18 cellular contexts compared by ENCODE assay signal in genomic region chr13:112880221-112880641, GRCh38.
"Had no signal": no experiment of that assay in that cellular context is flagged by ENCODE, and none has a peak within 500 bp of the region (broad histone marks: within the 10 kb centered on the region; RNA-seq: fewer than 3 reads in every experiment).

No MANE protein-coding gene starts in this region.

- H3K9me3 Mint-ChIP-seq: naive B cell had no signal

- H3K27me3 Mint-ChIP-seq: naive B cell had no signal

- H3K9me3 ChIP-seq: heart left ventricle, right atrium auricular region, testis, tibial nerve, upper lobe of right lung had no signal

- H3K27me3 ChIP-seq: dorsolateral prefrontal cortex, heart left ventricle, right atrium auricular region, testis, tibial nerve, upper lobe of right lung had no signal

- H3K27ac ChIP-seq: dorsolateral prefrontal cortex, right atrium auricular region, testis, tibial nerve, upper lobe of right lung had no signal

- ATAC-seq: left lobe of liver, upper lobe of right lung had no signal

- H3K4me3 ChIP-seq: dorsolateral prefrontal cortex, heart left ventricle, right atrium auricular region, testis, tibial nerve, upper lobe of right lung had no signal

- FAIRE-seq: small intestine had no signal

- H3K4me1 ChIP-seq: testis, tibial nerve, upper lobe of right lung had no signal

- DNase-seq: central memory CD4-positive, alpha-beta T cell; cortex of kidney; effector CD8-positive, alpha-beta T cell; foreskin melanocyte; hippocampal formation; kidney glomerular epithelial cell; mesendoderm; naive B cell; small intestine; stimulated activated CD4-positive, alpha-beta T cell treated with anti-CD3 and anti-CD28 coated beads, Interleukin-2, amount 100 ng/mL, for 48 hours; stimulated activated naive CD4-positive, alpha-beta T cell treated with Interleukin-2 at 50 U/mL for 16 hours; testis; upper lobe of right lung had no signal
